In the genomic region with DNA sequence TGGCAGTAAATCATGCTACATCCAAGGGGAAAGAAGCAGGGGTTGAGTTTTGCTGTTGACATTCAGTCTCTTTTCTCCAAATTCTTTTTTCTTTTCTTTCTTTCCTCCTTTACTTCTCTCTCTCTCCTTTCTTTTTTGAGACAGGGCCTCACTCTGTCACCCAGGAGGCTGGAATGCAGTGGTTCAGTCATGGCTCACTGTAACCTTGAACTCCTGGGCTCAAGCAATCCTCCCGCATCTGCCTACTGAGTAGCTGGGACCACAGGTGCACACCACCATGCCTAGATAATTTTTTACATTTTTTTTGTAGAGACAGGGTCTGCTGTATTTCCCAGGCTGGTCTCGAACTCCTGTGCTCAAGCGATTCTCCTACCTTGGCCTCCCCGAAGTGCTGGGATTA, we compare ENCODE assay signal across 25 cellular contexts. TPM values are rescaled to one million over a fixed set of nuclear protein-coding genes. Genes with fewer than 3 reads are reported as not detected.
DNase-seq lines count a peak whose midpoint lies in the region; ATAC-seq, FAIRE-seq and TF ChIP-seq lines count a peak whose summit lies in the region.
"Had no signal": no experiment of that assay in that cellular context is flagged by ENCODE, and none has a peak within 500 bp of the region (broad histone marks: within the 10 kb centered on the region; RNA-seq: fewer than 3 reads in every experiment).

No MANE protein-coding gene starts in this region.

- intact Hi-C loops in HepG2 (cut with micrococcal nuclease; ENCODE audit: unreplicated experiment) (no loop called here), right lobe of liver (cut with DNase I) (no loop called here), right cardiac atrium (cut with DNase I) (no loop called here)
- intact Hi-C loops in activated CD8-positive, alpha-beta T cell treated with anti-CD3 and anti-CD28 coated beads for 36 hours (cut with micrococcal nuclease) = no loop called here

- no peak overlapping the region for H3K27ac ChIP-seq in HepG2 (ENCODE audit: extremely low read length, insufficient read depth, low read length)
- H3K27ac ChIP-seq in right lobe of liver = no peak overlapping the region
- H3K27ac ChIP-seq in right cardiac atrium (ENCODE audit: low read length) = no peak overlapping the region
- H3K27ac ChIP-seq: A549; BLaER1 treated with 17β-estradiol and CSF1 and Interleukin-3, amounts not matched to agents 10 nM and 100 nM; GM23248 had no signal

- no peaks in the 10 kb centered on the region for H4K20me1 ChIP-seq in HepG2 (ENCODE audit: insufficient read depth, low read length)

- FAIRE-seq in HepG2 (lab: Jason Lieb, UNC) = no peak
- FAIRE-seq: A549, G401.6, GM12892, GM19239, H1 had no signal

- no TSS peak for BruUV-seq in HepG2 (replicated peaks; lab: Mats Ljungman, UMichigan)

- H3K27me3 ChIP-seq in HepG2 (ENCODE audit: control insufficient read depth in 1 of 2, insufficient read depth in 2 of 2, low read length in 2 of 2) = no peaks in the 10 kb centered on the region
- H3K27me3 ChIP-seq in right lobe of liver = no peaks in the 10 kb centered on the region
- no peaks in the 10 kb centered on the region for H3K27me3 ChIP-seq in right cardiac atrium (ENCODE audit: control insufficient read depth, insufficient read depth)
- H3K27me3 ChIP-seq: BE2C; BLaER1 treated with 17β-estradiol and CSF1 and Interleukin-3, amounts not matched to agents 10 nM and 100 nM had no signal

- H3K4me2 ChIP-seq in HepG2 (ENCODE audit: low read depth, low read length) = no peak overlapping the region
- H3K4me2 ChIP-seq: A549; BLaER1 treated with 17β-estradiol and CSF1 and Interleukin-3, amounts not matched to agents 10 nM and 100 nM had no signal

- no peaks in the 10 kb centered on the region for H3K79me2 ChIP-seq in HepG2 (ENCODE audit: insufficient read depth, low read length)

- H3K4me3 Mint-ChIP-seq in chondrocyte (ENCODE audit: unreplicated experiment) = no peak overlapping the region
- H3K4me3 Mint-ChIP-seq in nephron progenitor cell = no peak overlapping the region
- no peak overlapping the region for H3K4me3 Mint-ChIP-seq in activated CD8-positive, alpha-beta T cell treated with anti-CD3 and anti-CD28 coated beads for 36 hours
- H3K4me3 Mint-ChIP-seq: CD4-positive, CD25-positive, alpha-beta regulatory T cell; CD8-positive, alpha-beta T cell; H9 had no signal

- H3K4me3 ChIP-seq in HepG2 (replicated peaks in 1 of 3; ENCODE audit: insufficient read depth in 1 of 3, low read depth in 2 of 3, low read length in 3 of 3) (no peak overlapping the region), right lobe of liver (no peak overlapping the region), right cardiac atrium (ENCODE audit: low read length) (no peak overlapping the region)
- H3K4me3 ChIP-seq: A549; BLaER1 treated with 17β-estradiol and CSF1 and Interleukin-3, amounts not matched to agents 10 nM and 100 nM; GM23248 had no signal

- in situ Hi-C loops in HepG2 (cut with HindIII; ENCODE audit: extremely low pct_ligation_motif_present, low pct_unique_long_range_greater_than_20kb) = no loop called here

- H3K4me1 ChIP-seq in HepG2 (ENCODE audit: insufficient read depth, low read length) = peaks cover 25% of the 10 kb centered on the region
- no peaks in the 10 kb centered on the region for H3K4me1 ChIP-seq in right lobe of liver
- H3K4me1 ChIP-seq in right cardiac atrium (ENCODE audit: control insufficient read depth, insufficient read depth, low read length) = no peaks in the 10 kb centered on the region
- H3K4me1 ChIP-seq: A549, BE2C, Caco-2 had no signal

- H3K9ac ChIP-seq in HepG2 (ENCODE audit: insufficient read depth, low read depth, low read length) = no peak overlapping the region
- H3K9ac ChIP-seq: BLaER1 treated with 17β-estradiol and CSF1 and Interleukin-3, amounts not matched to agents 10 nM and 100 nM; GM23248 had no signal

- DNase-seq in HepG2 (ENCODE audit: low spot score) (no peak), right lobe of liver (no peak), chondrocyte (ENCODE audit: low spot score) (peak; percentile 17), nephron progenitor cell (no peak), right cardiac atrium (no peak)
- no peak for DNase-seq in activated CD8-positive, alpha-beta T cell treated with anti-CD3 and anti-CD28 coated beads for 36 hours
- DNase-seq: 8988T; ACHN; AML-193; BE2C; Caco-2; CD4-positive, CD25-positive, alpha-beta regulatory T cell; CD8-positive, alpha-beta T cell; DMS153; DND-41; GM23248; H9 had no signal

- H3K27me3 Mint-ChIP-seq in chondrocyte (ENCODE audit: low read depth) (no peaks in the 10 kb centered on the region), nephron progenitor cell (ENCODE audit: low read depth, poor library complexity) (no peaks in the 10 kb centered on the region)
- H3K27me3 Mint-ChIP-seq in activated CD8-positive, alpha-beta T cell treated with anti-CD3 and anti-CD28 coated beads for 36 hours = no peaks in the 10 kb centered on the region
- H3K27me3 Mint-ChIP-seq: CD4-positive, CD25-positive, alpha-beta regulatory T cell had no signal

- peak; percentile 75 for ATAC-seq in HepG2
- no peak for ATAC-seq in right lobe of liver
- no peak for ATAC-seq in right cardiac atrium
- no peak for ATAC-seq in GM18520 (IDR thresholded peaks at IDR 0.05; ENCODE audit: unreplicated experiment)
- no peak for ATAC-seq in activated CD8-positive, alpha-beta T cell treated with anti-CD3 and anti-CD28 coated beads for 36 hours
- ATAC-seq: A549; CD8-positive, alpha-beta T cell; HCT116 had no signal

- TF ChIP-seq CTCF in HepG2 (CRISPR knock-in tag; IDR thresholded peaks at IDR 0.05) (no peak), right lobe of liver (IDR thresholded peaks at IDR 0.05) (no peak), chondrocyte (IDR thresholded peaks at IDR 0.05) (no peak), nephron progenitor cell (IDR thresholded peaks at IDR 0.05) (no peak)
- TF ChIP-seq CTCF in activated CD8-positive, alpha-beta T cell treated with anti-CD3 and anti-CD28 coated beads for 36 hours (IDR thresholded peaks at IDR 0.05) = no peak

- H3K36me3 Mint-ChIP-seq in chondrocyte (ENCODE audit: low read depth) = peaks cover 10% of the 10 kb centered on the region
- H3K36me3 Mint-ChIP-seq in nephron progenitor cell (ENCODE audit: low read depth) = peaks cover 43% of the 10 kb centered on the region
- H3K36me3 Mint-ChIP-seq in activated CD8-positive, alpha-beta T cell treated with anti-CD3 and anti-CD28 coated beads for 36 hours (ENCODE audit: low read depth) = peaks cover 23% of the 10 kb centered on the region

- H3K27ac Mint-ChIP-seq in chondrocyte (ENCODE audit: unreplicated experiment) = no peak overlapping the region
- peak overlapping the region; percentile 83 for H3K27ac Mint-ChIP-seq in nephron progenitor cell
- no peak overlapping the region for H3K27ac Mint-ChIP-seq in activated CD8-positive, alpha-beta T cell treated with anti-CD3 and anti-CD28 coated beads for 36 hours
- H3K27ac Mint-ChIP-seq: CD8-positive, alpha-beta T cell had no signal

- TF ChIP-seq POLR2A in HepG2 (IDR thresholded peaks at IDR 0.05; ENCODE audit: insufficient read depth in 1 of 2, low read depth in 2 of 2, low read length in 2 of 2) (no peak), right lobe of liver (IDR thresholded peaks at IDR 0.05) (no peak)

- H3K36me3 ChIP-seq in HepG2 (replicated peaks in 1 of 2; ENCODE audit: control insufficient read depth in 1 of 2, insufficient read depth in 2 of 2, low read length in 2 of 2) (peaks cover 4 to 31% of the 10 kb centered on the region in 2 experiments), right lobe of liver (peaks cover 0 to 35% (median 9%) of the 10 kb centered on the region in 4 donors)

- CTCF ChIA-PET in HepG2 (lab: Yijun Ruan, JAX; ENCODE audit: low intra/inter-chr PET ratio, low total read pairs) = no interaction called here
- CTCF ChIA-PET in activated CD8-positive, alpha-beta T cell treated with anti-CD3 and anti-CD28 coated beads for 36 hours (lab: Charles Lee) = no interaction called here

- H3K4me1 Mint-ChIP-seq in chondrocyte (ENCODE audit: low read depth) (peaks cover 30% of the 10 kb centered on the region), nephron progenitor cell (no peaks in the 10 kb centered on the region)
- H3K4me1 Mint-ChIP-seq in activated CD8-positive, alpha-beta T cell treated with anti-CD3 and anti-CD28 coated beads for 36 hours (ENCODE audit: low read depth) = peaks cover 3% of the 10 kb centered on the region
- H3K4me1 Mint-ChIP-seq: H9 had no signal

- TF ChIP-seq EP300 in HepG2 (IDR thresholded peaks at IDR 0.05; ENCODE audit: low read depth in 2 of 2, low read length in 2 of 2) (no peak), HepG2 (CRISPR knock-in tag; IDR thresholded peaks at IDR 0.05; ENCODE audit: borderline replicate concordance) (no peak)

- WGBS in HepG2 (ENCODE audit: low lambda C conversion rate) = 74% methylated on average over 4 of the region's 4 CpGs
- 93% methylated on average over 4 of the region's 4 CpGs for WGBS in right lobe of liver (ENCODE audit: insufficient coverage, low coverage, low lambda C conversion rate, missing lambda C conversion rate)
- 98% methylated on average over 4 of the region's 4 CpGs for WGBS in right cardiac atrium

- H3K9me3 Mint-ChIP-seq in chondrocyte (ENCODE audit: low read depth) (no peaks in the 10 kb centered on the region), nephron progenitor cell (peaks cover 8% of the 10 kb centered on the region)
- H3K9me3 Mint-ChIP-seq in activated CD8-positive, alpha-beta T cell treated with anti-CD3 and anti-CD28 coated beads for 36 hours = no peaks in the 10 kb centered on the region
- H3K9me3 Mint-ChIP-seq: CD4-positive, CD25-positive, alpha-beta regulatory T cell; CD8-positive, alpha-beta T cell had no signal

- POLR2A ChIA-PET in HepG2 (lab: Yijun Ruan, JAX) = no interaction called here
- POLR2A ChIA-PET in activated CD8-positive, alpha-beta T cell treated with anti-CD3 and anti-CD28 coated beads for 36 hours (lab: Charles Lee) = interaction anchor here (0.6 kb wide), 1 partner anchor 8 kb away, joined by 3 read pairs; no protein-coding TSS in a partner anchor

- H2AFZ ChIP-seq in HepG2 (ENCODE audit: low read length) = no peak overlapping the region
- H2AFZ ChIP-seq: GM23248 had no signal

- H3K9me3 ChIP-seq in HepG2 (ENCODE audit: low read length) (no peaks in the 10 kb centered on the region), right lobe of liver (no peaks in the 10 kb centered on the region), right cardiac atrium (ENCODE audit: control insufficient read depth, low read length) (no peaks in the 10 kb centered on the region)
- H3K9me3 ChIP-seq: A549, BE2C, Caco-2 had no signal

- TF ChIP-seq RAD21 in HepG2 (CRISPR knock-in tag; IDR thresholded peaks at IDR 0.05) = no peak

RNA-seq across cellular contexts. Expression of gene SBDS, which starts 35.2 kb away (rescaled TPM):
- 79.3 and 124 TPM in 2 replicates for total RNA-seq in HepG2 (2016; rRNA removed; fragmentation: Illumina TruSeq; extraction: Trizol)
- total RNA-seq in HepG2 (2016; cell fraction: cytosol; rRNA removed; fragmentation: Illumina TruSeq; extraction: Trizol; ENCODE audit: low read depth) = 26.4 and 30.7 TPM in 2 replicates
- total RNA-seq in HepG2 (2016; cell fraction: insoluble cytoplasmic fraction; rRNA removed; fragmentation: Illumina TruSeq; extraction: Trizol) = 84.5 and 129 TPM in 2 replicates
- total RNA-seq in HepG2 (2016; cell fraction: membrane; rRNA removed; fragmentation: Illumina TruSeq; extraction: Trizol) = 45.4 and 48.5 TPM in 2 replicates
- total RNA-seq in HepG2 (2016; cell fraction: nucleus; rRNA removed; fragmentation: Illumina TruSeq; extraction: Trizol) = 33.8 and 34.8 TPM in 2 replicates
- polyA plus RNA-seq in HepG2 (2011; rRNA removed) = 33.6 and 39.1 TPM in 2 replicates
- polyA plus RNA-seq in HepG2 (2011; cell fraction: cytosol; rRNA removed) = 20.9 and 31.6 TPM in 2 replicates
- 8.7 and 13.9 TPM in 2 replicates for polyA plus RNA-seq in HepG2 (2011; cell fraction: nucleus; rRNA removed)
- 59.3 and 60.3 TPM in 2 replicates for polyA plus RNA-seq in HepG2 (2012)
- polyA plus RNA-seq in HepG2 (2016; cell fraction: cytosol; fragmentation: Illumina TruSeq; extraction: Trizol; ENCODE audit: low read depth) = 11.6 and 18.3 TPM in 2 replicates
- polyA plus RNA-seq in HepG2 (2016; cell fraction: insoluble cytoplasmic fraction; fragmentation: Illumina TruSeq; extraction: Trizol; ENCODE audit: low read depth) = 130 and 143 TPM in 2 replicates
- polyA plus RNA-seq in HepG2 (2016; cell fraction: membrane; fragmentation: Illumina TruSeq; extraction: Trizol; ENCODE audit: low read depth) = 30.2 and 38.3 TPM in 2 replicates
- polyA plus RNA-seq in HepG2 (2016; cell fraction: nucleus; fragmentation: Illumina TruSeq; extraction: Trizol; ENCODE audit: insufficient read depth, low read depth) = 54.9 and 62.0 TPM in 2 replicates
- 15.5 and 21.4 TPM in 2 replicates for polyA minus RNA-seq in HepG2 (2011; rRNA and poly(A)+ RNA removed; ENCODE audit: low replicate concordance)
- 42.0 and 45.7 TPM in 2 replicates for polyA minus RNA-seq in HepG2 (2011; cell fraction: cytosol; rRNA and poly(A)+ RNA removed)
- 14.2 and 15.9 TPM in 2 replicates for polyA minus RNA-seq in HepG2 (2011; cell fraction: nucleus; rRNA and poly(A)+ RNA removed)
- 10 to 100 TPM; 50.5 to 63.1 (median 60.5) TPM for total RNA-seq in right lobe of liver
- total RNA-seq in chondrocyte = 124 to 146 TPM (median 144 TPM) in 3 replicates
- 100 to 1,000 TPM; 170 to 237 (median 193) TPM for total RNA-seq in right cardiac atrium
- polyA plus RNA-seq in right cardiac atrium = 214 TPM
- total RNA-seq in activated CD8-positive, alpha-beta T cell treated with anti-CD3 and anti-CD28 coated beads for 36 hours = 10 to 100 TPM; 63.7 to 63.9 TPM

RNA-seq across cellular contexts. Expression of gene TYW1, which starts 36.4 kb away (rescaled TPM):
- 10.9 and 17.6 TPM in 2 replicates for total RNA-seq in HepG2 (2016; rRNA removed; fragmentation: Illumina TruSeq; extraction: Trizol)
- 3.2 and 3.4 TPM in 2 replicates for total RNA-seq in HepG2 (2016; cell fraction: cytosol; rRNA removed; fragmentation: Illumina TruSeq; extraction: Trizol; ENCODE audit: low read depth)
- 10.4 and 17.0 TPM in 2 replicates for total RNA-seq in HepG2 (2016; cell fraction: insoluble cytoplasmic fraction; rRNA removed; fragmentation: Illumina TruSeq; extraction: Trizol)
- total RNA-seq in HepG2 (2016; cell fraction: membrane; rRNA removed; fragmentation: Illumina TruSeq; extraction: Trizol) = 5.2 and 5.4 TPM in 2 replicates
- 24.3 and 31.9 TPM in 2 replicates for total RNA-seq in HepG2 (2016; cell fraction: nucleus; rRNA removed; fragmentation: Illumina TruSeq; extraction: Trizol)
- polyA plus RNA-seq in HepG2 (2011; rRNA removed) = 8.5 and 8.6 TPM in 2 replicates
- 6.6 and 8.8 TPM in 2 replicates for polyA plus RNA-seq in HepG2 (2011; cell fraction: cytosol; rRNA removed)
- polyA plus RNA-seq in HepG2 (2011; cell fraction: nucleus; rRNA removed) = 6.1 and 8.0 TPM in 2 replicates
- polyA plus RNA-seq in HepG2 (2012) = 8.4 and 9.0 TPM in 2 replicates
- polyA plus RNA-seq in HepG2 (2016; cell fraction: cytosol; fragmentation: Illumina TruSeq; extraction: Trizol; ENCODE audit: low read depth) = 1.0 TPM in 2 replicates
- 6.7 and 8.6 TPM in 2 replicates for polyA plus RNA-seq in HepG2 (2016; cell fraction: insoluble cytoplasmic fraction; fragmentation: Illumina TruSeq; extraction: Trizol; ENCODE audit: low read depth)
- polyA plus RNA-seq in HepG2 (2016; cell fraction: membrane; fragmentation: Illumina TruSeq; extraction: Trizol; ENCODE audit: low read depth) = 2.3 and 2.4 TPM in 2 replicates
- 18.1 and 19.8 TPM in 2 replicates for polyA plus RNA-seq in HepG2 (2016; cell fraction: nucleus; fragmentation: Illumina TruSeq; extraction: Trizol; ENCODE audit: insufficient read depth, low read depth)
- polyA minus RNA-seq in HepG2 (2011; rRNA and poly(A)+ RNA removed; ENCODE audit: low replicate concordance) = 14.9 and 18.7 TPM in 2 replicates
- polyA minus RNA-seq in HepG2 (2011; cell fraction: cytosol; rRNA and poly(A)+ RNA removed) = 9.7 and 9.8 TPM in 2 replicates
- polyA minus RNA-seq in HepG2 (2011; cell fraction: nucleus; rRNA and poly(A)+ RNA removed) = 16.9 and 28.6 TPM in 2 replicates
- 10 to 100 TPM in 4 of 6 experiments, 1 to 10 TPM in 2; 9.6 to 15.2 (median 10.2) TPM for total RNA-seq in right lobe of liver
- 12.5 to 18.3 TPM (median 12.9 TPM) in 3 replicates for total RNA-seq in chondrocyte
- 10 to 100 TPM; 10.2 to 12.1 (median 11.7) TPM for total RNA-seq in right cardiac atrium
- 7.0 TPM for polyA plus RNA-seq in right cardiac atrium
- 10 to 100 TPM; 16.6 to 17.5 TPM for total RNA-seq in activated CD8-positive, alpha-beta T cell treated with anti-CD3 and anti-CD28 coated beads for 36 hours

RNA-seq across cellular contexts. Expression of gene TMEM248, which starts 39.2 kb away (rescaled TPM):
- total RNA-seq in HepG2 (2016; rRNA removed; fragmentation: Illumina TruSeq; extraction: Trizol) (34.7 and 54.3 TPM in 2 replicates), right lobe of liver (10 to 100 TPM; 53.3 to 76.5 (median 63.2) TPM), chondrocyte (83.0 to 102 TPM (median 90.6 TPM) in 3 replicates), right cardiac atrium (10 to 100 TPM; 56.2 to 67.3 (median 60.6) TPM)
- 30.6 and 37.1 TPM in 2 replicates for total RNA-seq in HepG2 (2016; cell fraction: cytosol; rRNA removed; fragmentation: Illumina TruSeq; extraction: Trizol; ENCODE audit: low read depth)
- 29.9 and 47.7 TPM in 2 replicates for total RNA-seq in HepG2 (2016; cell fraction: insoluble cytoplasmic fraction; rRNA removed; fragmentation: Illumina TruSeq; extraction: Trizol)
- total RNA-seq in HepG2 (2016; cell fraction: membrane; rRNA removed; fragmentation: Illumina TruSeq; extraction: Trizol) = 57.4 and 75.9 TPM in 2 replicates
- 37.8 and 43.1 TPM in 2 replicates for total RNA-seq in HepG2 (2016; cell fraction: nucleus; rRNA removed; fragmentation: Illumina TruSeq; extraction: Trizol)
- polyA plus RNA-seq in HepG2 (2011; rRNA removed) (108 and 109 TPM in 2 replicates), right cardiac atrium (26.9 TPM)
- 93.8 and 126 TPM in 2 replicates for polyA plus RNA-seq in HepG2 (2011; cell fraction: cytosol; rRNA removed)
- 77.0 and 77.8 TPM in 2 replicates for polyA plus RNA-seq in HepG2 (2011; cell fraction: nucleus; rRNA removed)
- polyA plus RNA-seq in HepG2 (2012) = 33.0 and 33.6 TPM in 2 replicates
- polyA plus RNA-seq in HepG2 (2016; cell fraction: cytosol; fragmentation: Illumina TruSeq; extraction: Trizol; ENCODE audit: low read depth) = 39.8 and 58.7 TPM in 2 replicates
- 42.2 and 44.2 TPM in 2 replicates for polyA plus RNA-seq in HepG2 (2016; cell fraction: insoluble cytoplasmic fraction; fragmentation: Illumina TruSeq; extraction: Trizol; ENCODE audit: low read depth)
- 71.5 and 81.1 TPM in 2 replicates for polyA plus RNA-seq in HepG2 (2016; cell fraction: membrane; fragmentation: Illumina TruSeq; extraction: Trizol; ENCODE audit: low read depth)
- 66.2 and 69.8 TPM in 2 replicates for polyA plus RNA-seq in HepG2 (2016; cell fraction: nucleus; fragmentation: Illumina TruSeq; extraction: Trizol; ENCODE audit: insufficient read depth, low read depth)
- 344 and 346 TPM in 2 replicates for polyA minus RNA-seq in HepG2 (2011; rRNA and poly(A)+ RNA removed; ENCODE audit: low replicate concordance)
- polyA minus RNA-seq in HepG2 (2011; cell fraction: cytosol; rRNA and poly(A)+ RNA removed) = 58.0 and 58.5 TPM in 2 replicates
- 42.7 and 51.5 TPM in 2 replicates for polyA minus RNA-seq in HepG2 (2011; cell fraction: nucleus; rRNA and poly(A)+ RNA removed)
- total RNA-seq in activated CD8-positive, alpha-beta T cell treated with anti-CD3 and anti-CD28 coated beads for 36 hours = 10 to 100 TPM; 66.7 to 76.1 TPM
